Comparison of ENCODE assay signal across 13 cellular contexts in the genomic region with DNA sequence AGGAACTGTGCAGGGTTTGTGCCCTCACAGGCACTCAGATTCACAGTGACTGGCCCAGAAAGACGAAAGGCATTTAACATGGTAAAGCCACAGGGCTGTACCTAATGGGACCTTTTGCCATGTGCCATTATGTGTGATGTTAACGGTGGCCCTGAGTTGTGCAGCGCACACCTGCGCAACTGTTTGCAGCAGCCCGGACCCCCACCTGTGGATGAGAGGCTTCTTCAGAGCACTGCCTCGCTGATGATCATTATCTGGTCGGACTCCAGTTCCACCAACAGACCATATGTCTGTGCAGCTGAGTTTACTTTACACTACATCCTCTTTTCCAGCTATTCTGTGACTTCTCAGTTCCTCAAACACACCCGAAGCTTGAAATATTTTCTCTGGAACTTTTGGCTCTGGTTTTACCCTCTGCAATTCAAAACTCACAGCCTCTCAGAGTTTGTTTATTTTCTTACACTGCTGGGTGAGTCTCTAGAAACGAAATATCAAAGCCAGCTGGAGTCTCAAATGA. TPM values are rescaled to one million over a fixed set of nuclear protein-coding genes. Genes with fewer than 3 reads are reported as not detected.
A peak's percentile ranks its signal among the peaks of the same experiment; 100 is the strongest.
DNase-seq lines count a peak whose midpoint lies in the region; ATAC-seq and TF ChIP-seq lines count a peak whose summit lies in the region.
"Had no signal": no experiment of that assay in that cellular context is flagged by ENCODE, and none has a peak within 500 bp of the region (broad histone marks: within the 10 kb centered on the region; RNA-seq: fewer than 3 reads in every experiment).

No MANE protein-coding gene starts in this region.

- peaks cover 21% of the 10 kb centered on the region for H3K4me1 ChIP-seq in GM23248 (ENCODE audit: insufficient read depth)

- H3K9ac ChIP-seq in GM23248: no peak overlapping the region

- H3K36me3 ChIP-seq in GM23248 (ENCODE audit: low read depth): no peaks in the 10 kb centered on the region

- 16 to 18% methylated on average over 9 of the region's 9 CpGs for WGBS in GM23248 (ENCODE audit: low coverage in 1 of 2, low lambda C conversion rate in 2 of 2, missing lambda C conversion rate in 2 of 2), 2 experiments

- peaks cover 11% of the 10 kb centered on the region for H3K36me3 Mint-ChIP-seq in stimulated activated memory B cell treated with anti-CD40 and anti-IgM and Interleukin-4, amounts not matched to agents 10 μg/mL and 1 μg/mL and 100 μg/mL, for 72 hours

- H3K27ac Mint-ChIP-seq in stimulated activated memory B cell treated with anti-CD40 and anti-IgM and Interleukin-4, amounts not matched to agents 10 μg/mL and 1 μg/mL and 100 μg/mL, for 72 hours: no peak overlapping the region
- H3K27ac Mint-ChIP-seq: activated naive CD4-positive, alpha-beta T cell treated with anti-CD3 and anti-CD28 coated beads, Interleukin-2, amount 50 U/mL, for 72 hours; GM23338 had no signal

- H3K4me2 ChIP-seq in GM23248 (ENCODE audit: unreplicated experiment): no peak overlapping the region
- H3K4me2 ChIP-seq: GM23338 had no signal

- no peaks in the 10 kb centered on the region for H3K79me2 ChIP-seq in GM23248 (ENCODE audit: insufficient read depth)

- TF ChIP-seq CTCF in fibroblast of the aortic adventitia (IDR thresholded peaks at IDR 0.05; ENCODE audit: insufficient read depth, low read length): no peak

- H3K9me3 ChIP-seq in GM23248 (ENCODE audit: low read depth): no peaks in the 10 kb centered on the region

- peak; percentile 82 for ATAC-seq in stimulated activated memory B cell treated with anti-CD40 and anti-IgM and Interleukin-4, amounts not matched to agents 10 μg/mL and 1 μg/mL and 100 μg/mL, for 72 hours
- ATAC-seq in GM18873 (IDR thresholded peaks at IDR 0.05; ENCODE audit: low FRiP score, unreplicated experiment): no peak
- ATAC-seq: activated naive CD4-positive, alpha-beta T cell treated with anti-CD3 and anti-CD28 coated beads, Interleukin-2, amount 50 U/mL, for 72 hours; GM23338 had no signal

- H3K4me1 Mint-ChIP-seq in stimulated activated memory B cell treated with anti-CD40 and anti-IgM and Interleukin-4, amounts not matched to agents 10 μg/mL and 1 μg/mL and 100 μg/mL, for 72 hours: peaks cover 16% of the 10 kb centered on the region
- H3K4me1 Mint-ChIP-seq: GM23338 had no signal

- peaks cover 8% of the 10 kb centered on the region for H3K9me3 Mint-ChIP-seq in stimulated activated memory B cell treated with anti-CD40 and anti-IgM and Interleukin-4, amounts not matched to agents 10 μg/mL and 1 μg/mL and 100 μg/mL, for 72 hours

- no peak overlapping the region for H3K27ac ChIP-seq in GM23248

- H2AFZ ChIP-seq in GM23248: no peak overlapping the region
- H2AFZ ChIP-seq: GM23338 had no signal

- no peaks in the 10 kb centered on the region for H3K9me2 ChIP-seq in GM23248 (ENCODE audit: insufficient read depth)

- no peak overlapping the region for H3K4me3 Mint-ChIP-seq in stimulated activated memory B cell treated with anti-CD40 and anti-IgM and Interleukin-4, amounts not matched to agents 10 μg/mL and 1 μg/mL and 100 μg/mL, for 72 hours
- H3K4me3 Mint-ChIP-seq: GM23338 had no signal

- no peaks in the 10 kb centered on the region for H3K27me3 ChIP-seq in GM23248 (replicated peaks; ENCODE audit: insufficient read depth)

- H3F3A ChIP-seq in GM23248 (ENCODE audit: insufficient read depth): peaks cover 10% of the 10 kb centered on the region; the same call in 1 of the 2 replicates

- H4K20me1 ChIP-seq in GM23248 (ENCODE audit: insufficient read depth): no peaks in the 10 kb centered on the region

- H3K4me3 ChIP-seq in GM23248: no peak overlapping the region
- no peak overlapping the region for H3K4me3 ChIP-seq in fibroblast of the aortic adventitia (ENCODE audit: low read depth, low read length)
- H3K4me3 ChIP-seq: GM23338 had no signal

- peaks cover 43% of the 10 kb centered on the region for H3K27me3 Mint-ChIP-seq in stimulated activated memory B cell treated with anti-CD40 and anti-IgM and Interleukin-4, amounts not matched to agents 10 μg/mL and 1 μg/mL and 100 μg/mL, for 72 hours

- DNase-seq in GM23248 (peak; percentile 39), SIG-M5 treated with dmso at 0.1 percent for 504 hours (lab: John Stamatoyannopoulos, UW; ENCODE audit: unreplicated experiment) (peak; percentile 83), fibroblast of the aortic adventitia (ENCODE audit: low read depth) (peak; percentile 79), RKO (ENCODE audit: low spot score) (no peak)
- DNase-seq in activated CD8-positive, alpha-beta memory T cell treated with anti-CD3 and anti-CD28 coated beads for 24 hours: no peak
- no peak for DNase-seq in stimulated activated CD4-positive, alpha-beta T cell treated with anti-CD3 and anti-CD28 coated beads, Interleukin-2, amount 100 ng/mL, for 48 hours
- DNase-seq: activated CD4-positive, alpha-beta T cell treated with anti-CD3 and anti-CD28 coated beads for 4 hours; MM.1S; nucleus accumbens had no signal

- in situ Hi-C loops in GM23248 (cut with MboI): no loop called here

RNA-seq across cellular contexts. Expression of a gene that starts 35.6 kb away (rescaled TPM):
- total RNA-seq in GM23248 (2014; rRNA removed; shearing (Covaris generic)): 61.5 and 88.7 TPM in 2 replicates
- polyA plus RNA-seq in GM23248 (2016; fragmentation: Nextera tagmentation; extraction: Ambion mirVana): 121 and 129 TPM in 2 replicates
- 49.8 and 57.6 TPM in 2 replicates for total RNA-seq in fibroblast of the aortic adventitia (ENCODE audit: low replicate concordance)

Comparison
In these comparisons a context has a peak if more than half of its experiments do, and no peak if none do; other contexts are left out.
1. DNase-seq: peak in GM23248 (single experiment), SIG-M5 treated with dmso at 0.1 percent for 504 hours (single experiment) and fibroblast of the aortic adventitia (single experiment); none in RKO (single experiment), activated CD8-positive, alpha-beta memory T cell treated with anti-CD3 and anti-CD28 coated beads for 24 hours (single experiment) and stimulated activated CD4-positive, alpha-beta T cell treated with anti-CD3 and anti-CD28 coated beads, Interleukin-2, amount 100 ng/mL, for 48 hours (0 of 2).